17 cellular contexts compared by ENCODE assay signal in the genomic region with DNA sequence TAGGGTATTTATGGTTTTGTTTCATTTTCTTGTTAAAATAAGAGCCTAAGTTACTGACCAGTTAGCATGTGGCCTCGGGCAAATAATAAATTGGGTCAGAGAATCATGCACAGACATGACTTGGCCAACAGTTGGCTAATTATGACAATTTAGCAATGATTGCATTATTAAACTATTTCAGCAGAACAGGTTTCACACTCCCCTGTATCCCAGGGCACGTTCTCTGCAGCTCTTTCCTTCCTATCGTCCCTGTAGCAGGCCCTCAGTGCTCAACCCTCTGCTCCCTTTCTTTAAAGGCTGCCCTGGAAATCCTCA.
DNase-seq lines count a peak whose midpoint lies in the region; ATAC-seq and TF ChIP-seq lines count a peak whose summit lies in the region.
"Had no signal": no experiment of that assay in that cellular context is flagged by ENCODE, and none has a peak within 500 bp of the region (broad histone marks: within the 10 kb centered on the region; RNA-seq: fewer than 3 reads in every experiment).

No MANE protein-coding gene starts in this region.

- H2AFZ ChIP-seq in parathyroid adenoma, result no peak overlapping the region

- H3K36me3 ChIP-seq in esophagus (ENCODE audit: control insufficient read depth in 2 of 2, insufficient read depth in 2 of 2, low read length in 1 of 2) (no peaks in the 10 kb centered on the region), parathyroid adenoma (ENCODE audit: control insufficient read depth, insufficient read depth, low read length) (no peaks in the 10 kb centered on the region), adrenal gland (replicated peaks in 1 of 2) (no peaks in the 10 kb centered on the region)
- H3K36me3 ChIP-seq: ascending aorta, lower lobe of right lung had no signal

- peak overlapping the region; percentile 55 for H3K4me2 ChIP-seq in parathyroid adenoma (ENCODE audit: low read length)
- H3K4me2 ChIP-seq: KMS-11 had no signal

- TF ChIP-seq CTCF in parathyroid adenoma (IDR thresholded peaks at IDR 0.05) (no peak), adrenal gland (IDR thresholded peaks at IDR 0.05) (no peak)

- TF ChIP-seq POLR2A in adrenal gland (IDR thresholded peaks at IDR 0.05), result no peak
- TF ChIP-seq POLR2A in erythroblast (IDR thresholded peaks at IDR 0.05; ENCODE audit: low read length), result no peak

- H3K9me3 ChIP-seq in esophagus (ENCODE audit: control insufficient read depth in 2 of 2, insufficient read depth in 1 of 2, low read depth in 1 of 2, low read length in 1 of 2), result no peaks in the 10 kb centered on the region
- no peaks in the 10 kb centered on the region for H3K9me3 ChIP-seq in parathyroid adenoma (ENCODE audit: control insufficient read depth, low read length)
- no peaks in the 10 kb centered on the region for H3K9me3 ChIP-seq in adrenal gland (replicated peaks in 1 of 3)
- H3K9me3 ChIP-seq: ascending aorta, lower lobe of right lung had no signal

- H3K4me3 ChIP-seq in esophagus (ENCODE audit: low read depth in 1 of 2, low read length in 2 of 2), result no peak overlapping the region
- H3K4me3 ChIP-seq in parathyroid adenoma (ENCODE audit: low read depth, low read length), result peak overlapping the region; percentile 47
- H3K4me3 ChIP-seq in adrenal gland, result no peak overlapping the region
- H3K4me3 ChIP-seq: ascending aorta, lower lobe of right lung had no signal

- peaks cover 0 to 6% of the 10 kb centered on the region in 2 donors for H3K4me1 ChIP-seq in esophagus (ENCODE audit: control insufficient read depth in 2 of 2, insufficient read depth in 2 of 2, low read length in 1 of 2)
- peaks cover 86% of the 10 kb centered on the region for H3K4me1 ChIP-seq in parathyroid adenoma
- no peaks in the 10 kb centered on the region for H3K4me1 ChIP-seq in adrenal gland (replicated peaks in 1 of 2)
- H3K4me1 ChIP-seq: ascending aorta had no signal

- 46 to 58% methylated on average over 3 of the region's 3 CpGs for WGBS in esophagus, 2 donors
- 84 to 91% (median 85%) methylated on average over 3 of the region's 3 CpGs for WGBS in adrenal gland, 4 donors

- DNase-seq in DMS 273 (lab: John Stamatoyannopoulos, UW; ENCODE audit: unreplicated experiment), result peak; percentile 67
- DNase-seq in M059J (ENCODE audit: low read depth), result peak; percentile 57
- no peak for DNase-seq in NOMO-1 (lab: John Stamatoyannopoulos, UW; ENCODE audit: unreplicated experiment in 2 of 2)
- DNase-seq in adrenal gland, result no peak
- DNase-seq in erythroblast (lab: John Stamatoyannopoulos, UW), result no peak
- DNase-seq: activated naive CD4-positive, alpha-beta T cell treated with anti-CD3 and anti-CD28 coated beads for 36 hours; COR-L47; H7; lower lobe of right lung; NK-92 treated with Interleukin-12 subunit alpha and Interleukin-12 subunit beta, amount 100 ng/mL, for 24 hours; SHP77; T-helper 1 cell had no signal

- peak overlapping the region; percentile 35 to 50 for H3K27ac ChIP-seq in esophagus (ENCODE audit: low read depth in 2 of 2, low read length in 1 of 2)
- H3K27ac ChIP-seq in parathyroid adenoma, result peak overlapping the region; percentile 79
- no peak overlapping the region for H3K27ac ChIP-seq in adrenal gland
- H3K27ac ChIP-seq: ascending aorta, KMS-11, lower lobe of right lung had no signal

- H3K9ac ChIP-seq in parathyroid adenoma, result no peak overlapping the region
- H3K9ac ChIP-seq: KMS-11 had no signal

- H3K27me3 ChIP-seq in esophagus (ENCODE audit: control insufficient read depth in 1 of 2, insufficient read depth in 2 of 2, low read length in 2 of 2) (no peaks in the 10 kb centered on the region), parathyroid adenoma (ENCODE audit: control insufficient read depth, insufficient read depth, low read length) (no peaks in the 10 kb centered on the region), adrenal gland (no peaks in the 10 kb centered on the region)
- H3K27me3 ChIP-seq: ascending aorta had no signal

- ATAC-seq in GM18511 (IDR thresholded peaks at IDR 0.05; ENCODE audit: unreplicated experiment), result no peak
- ATAC-seq: lower lobe of right lung had no signal

- intact Hi-C loops in adrenal gland (cut with DNase I), result no loop called here

- peaks cover 63% of the 10 kb centered on the region for H3K79me2 ChIP-seq in parathyroid adenoma

Comparison
In these comparisons a context has a peak if more than half of its experiments do, and no peak if none do; other contexts are left out.
1. DNase-seq: peak in DMS 273 (single experiment) and M059J (single experiment); none in NOMO-1 (0 of 2), adrenal gland (0 of 7) and erythroblast (0 of 2).
2. H3K27ac ChIP-seq: peak in esophagus (2 of 2) and parathyroid adenoma (single experiment); none in adrenal gland (0 of 5).